Comparison of ENCODE assay signal across 12 cellular contexts in genomic region chr4:152585036-152585439, GRCh38. TPM values are rescaled to one million over a fixed set of nuclear protein-coding genes. Genes with fewer than 3 reads are reported as not detected.
DNase-seq lines count a peak whose midpoint lies in the region; ATAC-seq and TF ChIP-seq lines count a peak whose summit lies in the region.
"Had no signal": no experiment of that assay in that cellular context is flagged by ENCODE, and none has a peak within 500 bp of the region (broad histone marks: within the 10 kb centered on the region; RNA-seq: fewer than 3 reads in every experiment).

No MANE protein-coding gene starts in this region.

- no peak overlapping the region for H2BK20ac ChIP-seq in IMR-90 (ENCODE audit: low read depth, low read length)

- peak overlapping the region; percentile 76 to 90 (median 85) for H3K4me3 Mint-ChIP-seq in CD4-positive, CD25-positive, alpha-beta regulatory T cell
- H3K4me3 Mint-ChIP-seq: type B pancreatic cell had no signal

- 0 out of 2 replicates have a peak, but pooled peaks cover 3% of the 10 kb centered on the region for H3K9me1 ChIP-seq in IMR-90 (ENCODE audit: insufficient read depth, low read length)

- H2BK120ac ChIP-seq in IMR-90 (ENCODE audit: low read depth, low read length): peak overlapping the region; percentile 51; the same call in 1 of the 2 replicates

- POLR2A ChIA-PET in IMR-90 (lab: Charles Lee; ENCODE audit: unreplicated experiment): interaction anchor here (0.6 kb wide), 1 partner anchor 84 kb away, joined by 3 read pairs; no protein-coding TSS in a partner anchor

- H4K20me1 ChIP-seq in IMR-90 (ENCODE audit: insufficient read depth, low read length): no peaks in the 10 kb centered on the region

- DNase-seq in CD4-positive, CD25-positive, alpha-beta regulatory T cell: peak in 2 of 3 donors; percentile 46 to 74
- DNase-seq in IMR-90 (peak; percentile 20), NCI-H2171 treated with DMSO at 0.1 percent for 48 hours (lab: John Stamatoyannopoulos, UW) (no peak), heart right ventricle (no peak), DMS 273 treated with DMSO at 0.1 percent for 48 hours (lab: John Stamatoyannopoulos, UW) (no peak), foreskin keratinocyte (no peak)
- DNase-seq: C1 segment of cervical spinal cord, T-helper 9 cell had no signal

- H3K4me2 ChIP-seq in IMR-90 (ENCODE audit: low read depth, low read length): peak overlapping the region; percentile 98

- H3K56ac ChIP-seq in IMR-90 (ENCODE audit: extremely low read depth, insufficient read depth, low read length): no peak overlapping the region

- H3K27ac Mint-ChIP-seq in CD4-positive, CD25-positive, alpha-beta regulatory T cell: peak overlapping the region; percentile 87 to 99 (median 92)

- 0 out of 2 replicates have a peak overlapping the region, but pooled peaks have one; percentile 9 for H3K9ac ChIP-seq in IMR-90 (ENCODE audit: low read depth, low read length)
- no peak overlapping the region for H3K9ac ChIP-seq in endocrine pancreas (ENCODE audit: control insufficient read depth, insufficient read depth, low read length)

- intact Hi-C loops in IMR-90 (cut with micrococcal nuclease): no loop called here
- intact Hi-C loops in heart right ventricle (cut with DNase I): no loop called here

- H3K27me3 Mint-ChIP-seq in CD4-positive, CD25-positive, alpha-beta regulatory T cell: no peaks in the 10 kb centered on the region
- H3K27me3 Mint-ChIP-seq: type B pancreatic cell had no signal

- no CpG with 5 or more reads among the region's 7 CpGs for WGBS in IMR-90 (ENCODE audit: extremely low coverage in 2 of 2, insufficient read length in 1 of 2), 2 experiments
- 66 to 72% methylated on average over 7 of the region's 7 CpGs for WGBS in heart right ventricle, 2 donors

- peak overlapping the region; percentile 56 for H4K5ac ChIP-seq in IMR-90 (ENCODE audit: low read depth, low read length)

- 0 out of 2 replicates have a peak overlapping the region, but pooled peaks have one; percentile 40 for H3K4ac ChIP-seq in IMR-90 (ENCODE audit: low read depth, low read length)

- TF ChIP-seq POLR2A in IMR-90 (IDR thresholded peaks at IDR 0.05; ENCODE audit: low read depth, low read length): no peak

- H3K14ac ChIP-seq in IMR-90 (replicated peaks; ENCODE audit: low read depth, low read length): peak overlapping the region; percentile 22

- no peaks in the 10 kb centered on the region for H3K79me1 ChIP-seq in IMR-90 (ENCODE audit: low read depth in 1 of 2, low read length in 2 of 2)

- TF ChIP-seq CTCF in IMR-90 (conservative IDR thresholded peaks at IDR 0.05; ENCODE audit: low read depth, low read length) (no peak), heart right ventricle (IDR thresholded peaks at IDR 0.05) (no peak), foreskin keratinocyte (conservative IDR thresholded peaks at IDR 0.05) (no peak)

- peak overlapping the region in 1 of 2 experiments; percentile 46; a peak in 1 of 4 replicates for H4K8ac ChIP-seq in IMR-90 (ENCODE audit: low read depth in 2 of 2, low read length in 2 of 2)

- no peak overlapping the region for H2BK5ac ChIP-seq in IMR-90 (ENCODE audit: low read depth, low read length, poor library complexity, severe bottlenecking)

- H3K4me1 ChIP-seq in CD4-positive, CD25-positive, alpha-beta regulatory T cell (ENCODE audit: control insufficient read depth, insufficient read depth, low read length, poor library complexity, severe bottlenecking): peaks cover 28% of the 10 kb centered on the region
- H3K4me1 ChIP-seq in IMR-90 (ENCODE audit: control insufficient read depth, insufficient read depth, low read length) (peaks cover 5% of the 10 kb centered on the region), endocrine pancreas (ENCODE audit: control insufficient read depth, insufficient read depth, low read length) (peaks cover 17% of the 10 kb centered on the region), heart right ventricle (no peaks in the 10 kb centered on the region), foreskin keratinocyte (peaks cover 2% of the 10 kb centered on the region)

- H3K36me3 Mint-ChIP-seq in CD4-positive, CD25-positive, alpha-beta regulatory T cell: peaks cover 5% of the 10 kb centered on the region
- H3K36me3 Mint-ChIP-seq: type B pancreatic cell had no signal

- no TSS peak for BruUV-seq in IMR-90 (replicated peaks; lab: Mats Ljungman, UMichigan)

- H3K23ac ChIP-seq in IMR-90 (ENCODE audit: low read depth, low read length): peak overlapping the region; percentile 37; the same call in 1 of the 2 replicates

- H3K18ac ChIP-seq in IMR-90 (ENCODE audit: low read depth, low read length): peak overlapping the region; percentile 71; the same call in 1 of the 2 replicates

- in situ Hi-C loops in IMR-90 (cut with MboI; ENCODE audit: low sequenced_read_pairs): no loop called here

- no peak overlapping the region for H2BK15ac ChIP-seq in IMR-90 (ENCODE audit: low read depth, low read length)

- CTCF ChIA-PET in IMR-90 (lab: Yijun Ruan, JAX): interaction anchor here (0.6 to 0.9 kb wide), 2 partner anchors 11 to 84 kb away, joined by 3 read pairs; no protein-coding TSS in a partner anchor

- peak overlapping the region; percentile 74 for H3K4me3 ChIP-seq in CD4-positive, CD25-positive, alpha-beta regulatory T cell (ENCODE audit: low read depth, low read length)
- H3K4me3 ChIP-seq in IMR-90 (ENCODE audit: insufficient read depth, low read depth, low read length) (peak overlapping the region; percentile 37), endocrine pancreas (ENCODE audit: control insufficient read depth, insufficient read depth, low read length) (peak overlapping the region; percentile 45), heart right ventricle (no peak overlapping the region)
- H3K4me3 ChIP-seq: cardiac muscle cell had no signal

- H3K9me3 ChIP-seq in CD4-positive, CD25-positive, alpha-beta regulatory T cell (ENCODE audit: control insufficient read depth in 2 of 2, low read length in 2 of 2): no peaks in the 10 kb centered on the region
- H3K9me3 ChIP-seq in IMR-90 (ENCODE audit: control insufficient read depth, insufficient read depth, low read length) (no peaks in the 10 kb centered on the region), endocrine pancreas (ENCODE audit: control insufficient read depth, low read length) (no peaks in the 10 kb centered on the region), heart right ventricle (no peaks in the 10 kb centered on the region)

- H3K27me3 ChIP-seq in CD4-positive, CD25-positive, alpha-beta regulatory T cell (ENCODE audit: control insufficient read depth, insufficient read depth, low read length): no peaks in the 10 kb centered on the region
- peaks cover under 1% of the 10 kb centered on the region; the same call in 1 of the 2 replicates for H3K27me3 ChIP-seq in IMR-90 (ENCODE audit: control insufficient read depth, insufficient read depth, low read length)
- no peaks in the 10 kb centered on the region for H3K27me3 ChIP-seq in endocrine pancreas (ENCODE audit: control insufficient read depth, insufficient read depth, low read length)
- H3K27me3 ChIP-seq in heart right ventricle: peaks cover 0 to 4% (median 0%) of the 10 kb centered on the region in 7 donors
- H3K27me3 ChIP-seq in foreskin keratinocyte: no peaks in the 10 kb centered on the region
- H3K27me3 ChIP-seq: cardiac muscle cell had no signal

- no peak overlapping the region for H2AK5ac ChIP-seq in IMR-90 (ENCODE audit: low read depth, low read length)

- peak; percentile 84 to 89 for ATAC-seq in CD4-positive, CD25-positive, alpha-beta regulatory T cell (ENCODE audit: low read depth in 2 of 2)
- ATAC-seq in GM19463 (IDR thresholded peaks at IDR 0.05; ENCODE audit: unreplicated experiment) (peak; percentile 63), IMR-90 (ENCODE audit: low read depth) (peak; percentile 87), heart right ventricle (no peak), foreskin keratinocyte (no peak)

- dilution Hi-C loops in IMR-90 (cut with HindIII; ENCODE audit: low sequenced_read_pairs, unreplicated experiment): no loop called here

- peaks cover 8 to 44% (median 28%) of the 10 kb centered on the region in 4 donors for H3K4me1 Mint-ChIP-seq in CD4-positive, CD25-positive, alpha-beta regulatory T cell

- H3K36me3 ChIP-seq in CD4-positive, CD25-positive, alpha-beta regulatory T cell (ENCODE audit: control insufficient read depth, insufficient read depth, low read length): no peaks in the 10 kb centered on the region
- H3K36me3 ChIP-seq in IMR-90 (ENCODE audit: control insufficient read depth, insufficient read depth, low read length) (no peaks in the 10 kb centered on the region), endocrine pancreas (ENCODE audit: control insufficient read depth, insufficient read depth, low read length) (no peaks in the 10 kb centered on the region), heart right ventricle (no peaks in the 10 kb centered on the region)
- H3K36me3 ChIP-seq: cardiac muscle cell had no signal

- H2AK9ac ChIP-seq in IMR-90 (replicated peaks; ENCODE audit: low read depth, low read length, poor library complexity): no peak overlapping the region

- peak overlapping the region; percentile 73 for H3K27ac ChIP-seq in CD4-positive, CD25-positive, alpha-beta regulatory T cell (ENCODE audit: insufficient read depth, low read length, poor library complexity, severe bottlenecking)
- H3K27ac ChIP-seq in IMR-90 (ENCODE audit: insufficient read depth, low read length) (no peak overlapping the region), heart right ventricle (peak overlapping the region in 1 of 10 donors; percentile 47), foreskin keratinocyte (no peak overlapping the region)
- H3K27ac ChIP-seq: cardiac muscle cell had no signal

- TF ChIP-seq RAD21 in IMR-90 (IDR thresholded peaks at IDR 0.05; ENCODE audit: low read length): no peak

- H4K91ac ChIP-seq in IMR-90 (ENCODE audit: insufficient read depth, low read depth, low read length): no peak overlapping the region; the same call in 1 of the 2 replicates

- peaks cover 0 to 8% (median 5%) of the 10 kb centered on the region in 7 donors for H3K9me3 Mint-ChIP-seq in CD4-positive, CD25-positive, alpha-beta regulatory T cell

- H2AFZ ChIP-seq in IMR-90 (replicated peaks; ENCODE audit: low read length, poor library complexity): peak overlapping the region; percentile 54

TF ChIP-seq in IMR-90, 13 proteins besides CTCF, POLR2A, EP300 and RAD21 (continues in another document):
- TF ChIP-seq RFX5 (IDR thresholded peaks at IDR 0.05; ENCODE audit: low read depth, low read length) (no peak), MAZ (IDR thresholded peaks at IDR 0.05; ENCODE audit: borderline replicate concordance, low read depth, low read length) (no peak), FOS (IDR thresholded peaks at IDR 0.05; ENCODE audit: low read depth, low read length) (no peak), SMC3 (IDR thresholded peaks at IDR 0.05; ENCODE audit: low read depth, low read length) (no peak)

RNA-seq across cellular contexts. Expression of gene FBXW7, which starts 49.1 kb away (rescaled TPM):
- 146 TPM for total RNA-seq in CD4-positive, CD25-positive, alpha-beta regulatory T cell
- 10 to 100 TPM; 43.8 to 50.7 (median 47.4) TPM for polyA plus RNA-seq in CD4-positive, CD25-positive, alpha-beta regulatory T cell
- total RNA-seq in IMR-90 (2012; rRNA removed) (27.4 and 64.7 TPM in 2 replicates), heart right ventricle (10 to 100 TPM; 59.5 to 87.6 (median 71.7) TPM), foreskin keratinocyte (39.3 and 41.0 TPM in 2 replicates)
- polyA plus RNA-seq in IMR-90 (2012; rRNA removed) (7.1 and 7.2 TPM in 2 replicates), heart right ventricle (10 to 100 TPM; 12.1 to 52.5 TPM), foreskin keratinocyte (6.6 and 7.2 TPM in 2 replicates)
- polyA plus RNA-seq in IMR-90 (2012; cell fraction: cytosol; rRNA removed): 0.65 and 0.87 TPM in 2 replicates
- 6.0 and 56.0 TPM in 2 replicates for polyA plus RNA-seq in IMR-90 (2012; cell fraction: nucleus; rRNA removed; ENCODE audit: low replicate concordance)

Comparison
In these comparisons a context has a peak if more than half of its experiments do, and no peak if none do; other contexts are left out.
1. ATAC-seq: peak in CD4-positive, CD25-positive, alpha-beta regulatory T cell (2 of 2), GM19463 (single experiment) and IMR-90 (single experiment); none in heart right ventricle (0 of 8) and foreskin keratinocyte (single experiment).
2. DNase-seq: peak in CD4-positive, CD25-positive, alpha-beta regulatory T cell (2 of 3) and IMR-90 (single experiment); none in NCI-H2171 treated with DMSO at 0.1 percent for 48 hours (single experiment), heart right ventricle (0 of 2), DMS 273 treated with DMSO at 0.1 percent for 48 hours (single experiment) and foreskin keratinocyte (0 of 2).
3. H3K4me3 ChIP-seq: peak in CD4-positive, CD25-positive, alpha-beta regulatory T cell (single experiment), IMR-90 (single experiment) and endocrine pancreas (single experiment); none in heart right ventricle (0 of 10).